In the genomic region with DNA sequence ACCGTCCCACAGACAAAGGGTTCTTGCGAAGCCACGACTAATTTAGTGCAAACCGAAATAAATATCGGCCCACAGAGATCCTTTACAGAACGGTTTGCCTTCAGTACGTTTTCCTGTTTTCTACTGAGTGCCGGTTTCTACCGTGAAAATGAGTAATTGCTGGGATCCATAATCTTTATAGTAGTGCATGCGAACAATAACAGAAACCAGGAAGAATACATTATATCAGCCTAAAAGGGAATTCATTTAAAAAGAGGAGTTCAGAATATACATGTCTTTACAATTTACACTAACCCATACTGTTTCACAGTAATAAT, we compare ENCODE assay signal across 11 cellular contexts. TPM values are rescaled to one million over a fixed set of nuclear protein-coding genes. Genes with fewer than 3 reads are reported as not detected.
A peak's percentile ranks its signal among the peaks of the same experiment; 100 is the strongest.
DNase-seq lines count a peak whose midpoint lies in the region; ATAC-seq, FAIRE-seq and TF ChIP-seq lines count a peak whose summit lies in the region.
"Had no signal": no experiment of that assay in that cellular context is flagged by ENCODE, and none has a peak within 500 bp of the region (broad histone marks: within the 10 kb centered on the region; RNA-seq: fewer than 3 reads in every experiment).

No MANE protein-coding gene starts in this region.

- H4K20me1 ChIP-seq in IMR-90 (ENCODE audit: insufficient read depth, low read length) (no peaks in the 10 kb centered on the region), MM.1S (ENCODE audit: insufficient read depth, low read length) (no peaks in the 10 kb centered on the region)

- H3K36me3 ChIP-seq in BE2C, result peaks cover 15% of the 10 kb centered on the region
- no peaks in the 10 kb centered on the region for H3K36me3 ChIP-seq in IMR-90 (ENCODE audit: control insufficient read depth, insufficient read depth, low read length)
- no peaks in the 10 kb centered on the region for H3K36me3 ChIP-seq in naive thymus-derived CD4-positive, alpha-beta T cell (ENCODE audit: control insufficient read depth in 2 of 3, insufficient read depth in 3 of 3, low read length in 3 of 3)
- no peaks in the 10 kb centered on the region for H3K36me3 ChIP-seq in MM.1S (replicated peaks; ENCODE audit: insufficient read depth, low read length)
- H3K36me3 ChIP-seq in small intestine (ENCODE audit: control insufficient read depth in 2 of 2, insufficient read depth in 2 of 2, low read length in 2 of 2), result no peaks in the 10 kb centered on the region
- H3K36me3 ChIP-seq: spleen had no signal

- no peak overlapping the region for H3K9ac ChIP-seq in IMR-90 (ENCODE audit: low read depth, low read length)
- no peak overlapping the region for H3K9ac ChIP-seq in MM.1S (ENCODE audit: low read length)

- 0% methylated on average over 3 of the region's 10 CpGs; no CpG with 5 or more reads in 1 of the 2 experiments for WGBS in IMR-90 (ENCODE audit: extremely low coverage in 2 of 2, insufficient read length in 1 of 2), 2 experiments
- 6 to 16% (median 8%) methylated on average over 10 of the region's 10 CpGs for WGBS in small intestine, 3 donors

- no peak for TF ChIP-seq CTCF in BE2C (IDR thresholded peaks at IDR 0.05; ENCODE audit: low read depth, low read length)
- TF ChIP-seq CTCF in IMR-90 (conservative IDR thresholded peaks at IDR 0.05; ENCODE audit: low read depth, low read length), result no peak
- no peak for TF ChIP-seq CTCF in dorsolateral prefrontal cortex (IDR thresholded peaks at IDR 0.05 in 54 of 56, conservative IDR thresholded peaks at IDR 0.05 in 2 of 56; ENCODE audit: low read depth in 1 of 56, partially characterized antibody in 56 of 56)
- TF ChIP-seq CTCF in MM.1S (IDR thresholded peaks at IDR 0.05; ENCODE audit: low read length), result no peak

- no peaks in the 10 kb centered on the region for H3F3A ChIP-seq in MM.1S (ENCODE audit: insufficient read depth, low read length)

- no peak overlapping the region for H2AK9ac ChIP-seq in IMR-90 (replicated peaks; ENCODE audit: low read depth, low read length, poor library complexity)

- H3K27ac ChIP-seq in IMR-90 (ENCODE audit: insufficient read depth, low read length), result no peak overlapping the region
- peak overlapping the region in 42 of 59 donors; percentile 8 to 96 (median 58) for H3K27ac ChIP-seq in dorsolateral prefrontal cortex
- no peak overlapping the region for H3K27ac ChIP-seq in naive thymus-derived CD4-positive, alpha-beta T cell (ENCODE audit: low read depth, low read length)
- no peak overlapping the region for H3K27ac ChIP-seq in MM.1S (ENCODE audit: low read length)
- no peak overlapping the region for H3K27ac ChIP-seq in small intestine (ENCODE audit: low read depth in 1 of 2, low read length in 1 of 2)
- H3K27ac ChIP-seq: spleen had no signal

- TF ChIP-seq RAD21 in IMR-90 (IDR thresholded peaks at IDR 0.05; ENCODE audit: low read length), result no peak

- H4K91ac ChIP-seq in IMR-90 (ENCODE audit: insufficient read depth, low read depth, low read length), result no peak overlapping the region

- 0 out of 4 replicates have a peak, but pooled peaks cover 0 to 4% of the 10 kb centered on the region in 2 experiments for H3K79me1 ChIP-seq in IMR-90 (ENCODE audit: low read depth in 1 of 2, low read length in 2 of 2)

- no TSS peak for BruUV-seq in IMR-90 (replicated peaks; lab: Mats Ljungman, UMichigan)

- H3K56ac ChIP-seq in IMR-90 (ENCODE audit: extremely low read depth, insufficient read depth, low read length), result no peak overlapping the region

- no peak for FAIRE-seq in small intestine (lab: Jason Lieb, UNC)

- H3K27me3 ChIP-seq in BE2C (no peaks in the 10 kb centered on the region), IMR-90 (ENCODE audit: control insufficient read depth, insufficient read depth, low read length) (peaks cover 3% of the 10 kb centered on the region; the same call in 1 of the 2 replicates), dorsolateral prefrontal cortex (peaks cover 0 to 24% (median 0%) of the 10 kb centered on the region in 45 donors), MM.1S (replicated peaks; ENCODE audit: insufficient read depth, low read length) (no peaks in the 10 kb centered on the region), small intestine (ENCODE audit: control insufficient read depth in 2 of 2, insufficient read depth in 2 of 2, low read length in 2 of 2) (peaks cover 0 to 23% of the 10 kb centered on the region in 2 donors)
- H3K27me3 ChIP-seq in naive thymus-derived CD4-positive, alpha-beta T cell (ENCODE audit: control insufficient read depth in 2 of 2, insufficient read depth in 2 of 2, low read length in 2 of 2), result peaks cover 4 to 21% of the 10 kb centered on the region in 2 donors

- H2BK20ac ChIP-seq in IMR-90 (ENCODE audit: low read depth, low read length), result no peak overlapping the region

- no peaks in the 10 kb centered on the region for H3K9me2 ChIP-seq in MM.1S (replicated peaks; ENCODE audit: insufficient read depth, low read length)

- peaks cover 4% of the 10 kb centered on the region; the same call in 1 of the 2 replicates for H3K9me1 ChIP-seq in IMR-90 (ENCODE audit: insufficient read depth, low read length)

- no peak overlapping the region for H2AK5ac ChIP-seq in IMR-90 (ENCODE audit: low read depth, low read length)

- in situ Hi-C loops in IMR-90 (cut with MboI; ENCODE audit: low sequenced_read_pairs), result no loop called here

- POLR2A ChIA-PET in IMR-90 (lab: Charles Lee; ENCODE audit: unreplicated experiment), result no interaction called here
- POLR2A ChIA-PET in naive thymus-derived CD4-positive, alpha-beta T cell (lab: Charles Lee), result interaction anchor here (0.6 kb wide), 1 partner anchor 1563 kb away, joined by 3 read pairs; a partner anchor contains a TSS

- peaks cover 43 to 62% (median 54%) of the 10 kb centered on the region in 5 donors for H3K27me3 Mint-ChIP-seq in naive thymus-derived CD4-positive, alpha-beta T cell

- H3K18ac ChIP-seq in IMR-90 (ENCODE audit: low read depth, low read length), result no peak overlapping the region

- H3K14ac ChIP-seq in IMR-90 (replicated peaks; ENCODE audit: low read depth, low read length), result no peak overlapping the region

- H4K8ac ChIP-seq in IMR-90 (ENCODE audit: low read depth in 2 of 2, low read length in 2 of 2), result no peak overlapping the region

- H3K4me1 ChIP-seq in BE2C (no peaks in the 10 kb centered on the region), IMR-90 (ENCODE audit: control insufficient read depth, insufficient read depth, low read length) (peaks cover 5% of the 10 kb centered on the region; the same call in 1 of the 2 replicates), MM.1S (ENCODE audit: low read length) (no peaks in the 10 kb centered on the region), small intestine (ENCODE audit: control insufficient read depth in 2 of 2, insufficient read depth in 1 of 2, low read depth in 1 of 2, low read length in 1 of 2) (no peaks in the 10 kb centered on the region)
- peaks cover 15 to 17% of the 10 kb centered on the region in 2 donors for H3K4me1 ChIP-seq in naive thymus-derived CD4-positive, alpha-beta T cell (ENCODE audit: control insufficient read depth in 2 of 2, insufficient read depth in 2 of 2, low read length in 2 of 2)

- DNase-seq in BE2C, result no peak
- no peak for DNase-seq in IMR-90
- DNase-seq in dorsolateral prefrontal cortex, result no peak
- DNase-seq in naive thymus-derived CD4-positive, alpha-beta T cell, result no peak
- DNase-seq in HuH-7.5 (ENCODE audit: low spot score), result no peak
- no peak for DNase-seq in MM.1S
- DNase-seq in small intestine, result no peak
- no peak for DNase-seq in NK-92 (lab: John Stamatoyannopoulos, UW; ENCODE audit: unreplicated experiment)
- DNase-seq: spleen had no signal

- H3K9me3 ChIP-seq in BE2C (no peaks in the 10 kb centered on the region), IMR-90 (ENCODE audit: control insufficient read depth, insufficient read depth, low read length) (no peaks in the 10 kb centered on the region), MM.1S (replicated peaks; ENCODE audit: insufficient read depth, low read length) (no peaks in the 10 kb centered on the region), small intestine (ENCODE audit: control insufficient read depth, low read depth) (no peaks in the 10 kb centered on the region)
- no peaks in the 10 kb centered on the region for H3K9me3 ChIP-seq in naive thymus-derived CD4-positive, alpha-beta T cell (ENCODE audit: control insufficient read depth in 2 of 3, low read length in 3 of 3)
- H3K9me3 ChIP-seq: spleen had no signal

- H3K4ac ChIP-seq in IMR-90 (ENCODE audit: low read depth, low read length), result no peak overlapping the region

- peak overlapping the region in 1 of 9 donors; percentile 1 for H3K27ac Mint-ChIP-seq in naive thymus-derived CD4-positive, alpha-beta T cell

- H3K23ac ChIP-seq in IMR-90 (ENCODE audit: low read depth, low read length), result no peak overlapping the region

- H3K4me3 ChIP-seq in BE2C (ENCODE audit: low read depth, low read length), result peak overlapping the region; percentile 99
- peak overlapping the region; percentile 33 for H3K4me3 ChIP-seq in IMR-90 (ENCODE audit: insufficient read depth, low read depth, low read length)
- H3K4me3 ChIP-seq in dorsolateral prefrontal cortex, result peak overlapping the region; percentile 30 to 93 (median 59)
- no peak overlapping the region for H3K4me3 ChIP-seq in naive thymus-derived CD4-positive, alpha-beta T cell (ENCODE audit: low read length)
- no peak overlapping the region for H3K4me3 ChIP-seq in MM.1S (ENCODE audit: low read length)
- no peak overlapping the region for H3K4me3 ChIP-seq in small intestine (ENCODE audit: low read depth in 1 of 2, low read length in 2 of 2)

- H2BK15ac ChIP-seq in IMR-90 (ENCODE audit: low read depth, low read length), result no peak overlapping the region

- peaks cover 0 to 2% (median 0%) of the 10 kb centered on the region in 11 donors for H3K9me3 Mint-ChIP-seq in naive thymus-derived CD4-positive, alpha-beta T cell

- H3K4me2 ChIP-seq in IMR-90 (ENCODE audit: low read depth, low read length) (peak overlapping the region; percentile 69), MM.1S (ENCODE audit: low read depth, low read length) (no peak overlapping the region)

- no peak overlapping the region for H2BK120ac ChIP-seq in IMR-90 (ENCODE audit: low read depth, low read length)

- intact Hi-C loops in IMR-90 (cut with micrococcal nuclease), result loop anchor here (5.0 kb wide), 2 partner anchors 37 to 217 kb away; no protein-coding TSS in a partner anchor
- intact Hi-C loops in dorsolateral prefrontal cortex (cut with DNase I), result loop anchor here (5.0 to 10.0 kb wide), 2 partner anchors 37 to 55 kb away; no protein-coding TSS in a partner anchor
- intact Hi-C loops in naive thymus-derived CD4-positive, alpha-beta T cell (cut with micrococcal nuclease), result loop anchor here (2.0 to 10.0 kb wide), 8 partner anchors 13 to 1772 kb away; a partner anchor contains a TSS

- CTCF ChIA-PET in IMR-90 (lab: Yijun Ruan, JAX), result interaction anchor here (1.0 kb wide), 1 partner anchor 29 kb away, joined by 5 read pairs; no protein-coding TSS in a partner anchor
- CTCF ChIA-PET in naive thymus-derived CD4-positive, alpha-beta T cell (lab: Charles Lee), result interaction anchor here (0.7 kb wide), 1 partner anchor 56 kb away, joined by 3 read pairs; no protein-coding TSS in a partner anchor

- peaks cover 0 to 2% (median 0%) of the 10 kb centered on the region in 5 donors for H3K36me3 Mint-ChIP-seq in naive thymus-derived CD4-positive, alpha-beta T cell

- no peak for ATAC-seq in IMR-90 (ENCODE audit: low read depth)
- ATAC-seq in naive thymus-derived CD4-positive, alpha-beta T cell, result no peak

- dilution Hi-C loops in IMR-90 (cut with HindIII; ENCODE audit: low sequenced_read_pairs, unreplicated experiment), result no loop called here

- peak overlapping the region; percentile 74 for H2AFZ ChIP-seq in IMR-90 (replicated peaks; ENCODE audit: low read length, poor library complexity)
- no peak overlapping the region for H2AFZ ChIP-seq in MM.1S (ENCODE audit: low read length)

- H3K4me3 Mint-ChIP-seq in naive thymus-derived CD4-positive, alpha-beta T cell, result peak overlapping the region; percentile 1 to 91 (median 52)

- H3K4me1 Mint-ChIP-seq in naive thymus-derived CD4-positive, alpha-beta T cell, result peaks cover 23 to 35% (median 32%) of the 10 kb centered on the region in 7 donors

- H2BK5ac ChIP-seq in IMR-90 (ENCODE audit: low read depth, low read length, poor library complexity, severe bottlenecking), result no peak overlapping the region

- no peak for TF ChIP-seq POLR2A in IMR-90 (IDR thresholded peaks at IDR 0.05; ENCODE audit: low read depth, low read length)

- H3K79me2 ChIP-seq in MM.1S (ENCODE audit: low read length), result no peaks in the 10 kb centered on the region

- H4K5ac ChIP-seq in IMR-90 (ENCODE audit: low read depth, low read length), result no peak overlapping the region

RNA-seq across cellular contexts. Expression of a gene that starts 57.5 kb away (rescaled TPM):
- not detected for polyA plus RNA-seq in BE2C (2012; ENCODE audit: insufficient read depth, insufficient read length, low read depth)
- not detected in 2 replicates for total RNA-seq in IMR-90 (2012; rRNA removed)
- 0.09 TPM in 1 of 2 replicates, not detected in the other for polyA plus RNA-seq in IMR-90 (2012; rRNA removed)
- not detected in 2 replicates for polyA plus RNA-seq in IMR-90 (2012; cell fraction: cytosol; rRNA removed)
- not detected in 2 replicates for polyA plus RNA-seq in IMR-90 (2012; cell fraction: nucleus; rRNA removed; ENCODE audit: low replicate concordance)
- total RNA-seq in dorsolateral prefrontal cortex, result 1 to 10 TPM in 4 of 120 experiments, under 1 TPM in 3, not detected in 113; 0.43 to 1.9 (median 1.3) TPM
- total RNA-seq in naive thymus-derived CD4-positive, alpha-beta T cell, result not detected
- not detected for polyA plus RNA-seq in naive thymus-derived CD4-positive, alpha-beta T cell
- polyA plus RNA-seq in small intestine, result under 1 TPM in 1 of 3 donors, not detected in 2; 0.09 TPM
- total RNA-seq: lower leg skin, MCF 10A, spleen had no signal

Comparison
In these comparisons a context has a peak if more than half of its experiments do, and no peak if none do; other contexts are left out.
1. H3K4me3 ChIP-seq: peak in BE2C (single experiment), IMR-90 (single experiment) and dorsolateral prefrontal cortex (59 of 59); none in naive thymus-derived CD4-positive, alpha-beta T cell (single experiment), MM.1S (single experiment) and small intestine (0 of 2).
2. H3K27ac ChIP-seq: peak in dorsolateral prefrontal cortex (42 of 59); none in IMR-90 (single experiment), naive thymus-derived CD4-positive, alpha-beta T cell (single experiment), MM.1S (single experiment) and small intestine (0 of 2).